In the genomic region with DNA sequence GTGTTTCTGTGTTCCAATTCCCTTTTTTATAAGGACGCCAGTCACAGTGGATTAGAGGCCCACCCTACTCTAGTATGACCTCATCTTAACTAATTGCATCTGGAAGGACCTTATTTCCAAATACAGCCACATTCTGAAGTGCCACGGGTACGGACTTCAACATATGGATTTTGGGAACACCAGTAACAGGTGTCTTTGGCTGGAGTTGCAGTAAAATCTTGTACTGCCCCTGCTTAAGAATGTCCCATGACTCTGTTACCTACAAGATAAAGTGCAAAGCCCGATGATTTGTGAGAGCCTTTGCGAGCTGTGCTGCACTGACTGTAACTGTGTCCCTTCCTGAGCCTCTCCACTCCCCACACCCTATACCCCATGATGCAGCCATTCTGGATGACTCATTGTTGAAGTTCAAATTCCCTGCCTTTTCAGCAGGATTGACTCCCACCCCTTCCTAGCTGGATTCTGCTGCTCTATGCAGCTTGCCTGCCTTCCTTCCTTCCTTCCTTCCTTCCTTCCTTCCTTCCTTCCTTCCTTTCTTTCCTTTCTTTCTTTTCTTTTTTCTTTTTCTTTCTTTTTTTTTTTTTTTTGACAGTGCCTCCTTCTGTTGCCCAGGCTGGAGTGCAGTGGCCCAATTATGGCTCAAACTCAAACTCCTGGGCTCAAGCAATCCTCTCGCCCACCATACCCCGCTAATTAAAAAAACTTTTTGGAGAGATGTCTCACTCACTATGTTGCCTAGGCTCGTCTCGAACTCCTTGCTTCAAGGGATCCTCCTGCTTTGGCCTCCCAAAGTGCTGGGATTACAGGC, we compare ENCODE assay signal across 1 cellular context.
A peak's percentile ranks its signal among the peaks of the same experiment; 100 is the strongest.
TF ChIP-seq lines count a peak whose summit lies in the region.

No MANE protein-coding gene starts in this region.

TF ChIP-seq in A549, 52 proteins besides CTCF, POLR2A, EP300 and RAD21 (continued from another document):
- TF ChIP-seq, protein P1, sequence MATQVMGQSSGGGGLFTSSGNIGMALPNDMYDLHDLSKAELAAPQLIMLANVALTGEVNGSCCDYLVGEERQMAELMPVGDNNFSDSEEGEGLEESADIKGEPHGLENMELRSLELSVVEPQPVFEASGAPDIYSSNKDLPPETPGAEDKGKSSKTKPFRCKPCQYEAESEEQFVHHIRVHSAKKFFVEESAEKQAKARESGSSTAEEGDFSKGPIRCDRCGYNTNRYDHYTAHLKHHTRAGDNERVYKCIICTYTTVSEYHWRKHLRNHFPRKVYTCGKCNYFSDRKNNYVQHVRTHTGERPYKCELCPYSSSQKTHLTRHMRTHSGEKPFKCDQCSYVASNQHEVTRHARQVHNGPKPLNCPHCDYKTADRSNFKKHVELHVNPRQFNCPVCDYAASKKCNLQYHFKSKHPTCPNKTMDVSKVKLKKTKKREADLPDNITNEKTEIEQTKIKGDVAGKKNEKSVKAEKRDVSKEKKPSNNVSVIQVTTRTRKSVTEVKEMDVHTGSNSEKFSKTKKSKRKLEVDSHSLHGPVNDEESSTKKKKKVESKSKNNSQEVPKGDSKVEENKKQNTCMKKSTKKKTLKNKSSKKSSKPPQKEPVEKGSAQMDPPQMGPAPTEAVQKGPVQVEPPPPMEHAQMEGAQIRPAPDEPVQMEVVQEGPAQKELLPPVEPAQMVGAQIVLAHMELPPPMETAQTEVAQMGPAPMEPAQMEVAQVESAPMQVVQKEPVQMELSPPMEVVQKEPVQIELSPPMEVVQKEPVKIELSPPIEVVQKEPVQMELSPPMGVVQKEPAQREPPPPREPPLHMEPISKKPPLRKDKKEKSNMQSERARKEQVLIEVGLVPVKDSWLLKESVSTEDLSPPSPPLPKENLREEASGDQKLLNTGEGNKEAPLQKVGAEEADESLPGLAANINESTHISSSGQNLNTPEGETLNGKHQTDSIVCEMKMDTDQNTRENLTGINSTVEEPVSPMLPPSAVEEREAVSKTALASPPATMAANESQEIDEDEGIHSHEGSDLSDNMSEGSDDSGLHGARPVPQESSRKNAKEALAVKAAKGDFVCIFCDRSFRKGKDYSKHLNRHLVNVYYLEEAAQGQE (IDR thresholded peaks at IDR 0.05) = no peak
- TF ChIP-seq ZFP36 (IDR thresholded peaks at IDR 0.05; ENCODE audit: borderline replicate concordance, partially characterized antibody) (peak; percentile 63), MAFK (IDR thresholded peaks at IDR 0.05; ENCODE audit: partially characterized antibody) (peak; percentile 12), FOSB (CRISPR knock-in tag; IDR thresholded peaks at IDR 0.05) (no peak)
